ENCODE assay signal across 13 cellular contexts in the genomic region with DNA sequence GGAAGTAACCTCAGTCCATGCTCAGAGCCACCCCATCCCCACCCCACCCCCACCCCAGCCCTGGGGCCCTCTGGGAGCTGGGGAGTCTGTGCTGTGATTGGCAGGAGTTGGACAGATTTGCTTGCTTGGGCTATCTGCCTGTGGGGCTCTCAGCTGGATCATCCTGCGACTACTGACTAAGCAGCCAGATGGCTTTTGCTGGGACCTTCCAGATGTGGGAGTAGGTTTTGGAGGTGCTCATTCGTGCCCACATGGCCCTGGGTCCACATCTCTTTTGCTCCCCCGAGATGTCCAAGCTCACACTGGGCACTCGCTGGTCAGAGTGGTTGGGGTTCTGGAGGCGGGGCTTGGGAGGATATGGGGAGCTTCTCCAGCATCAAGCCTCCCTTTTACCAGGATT.
"Had no signal": no experiment of that assay in that cellular context is flagged by ENCODE, and none has a peak within 500 bp of the region (broad histone marks: within the 10 kb centered on the region; RNA-seq: fewer than 3 reads in every experiment).

No MANE protein-coding gene starts in this region.

- H3K9ac ChIP-seq: neural progenitor cell, parathyroid adenoma, SK-N-SH had no signal

- H3K4me3 ChIP-seq: neural progenitor cell, skin epidermis, transverse colon had no signal

- H3K4me2 ChIP-seq: neural progenitor cell, SK-N-SH had no signal

- H3K4me3 Mint-ChIP-seq: activated B cell treated with CpG ODN at 0.5 μM for 24 hours; activated CD4-positive, alpha-beta T cell treated with anti-CD3 and anti-CD28 coated beads, Interleukin-2, amount 10 ng/mL, durations not matched to agents 24 days and 14 days; activated naive CD4-positive, alpha-beta T cell treated with anti-CD3 and anti-CD28 coated beads for 36 hours; mesothelial cell of epicardium; neural progenitor cell had no signal

- H3K36me3 Mint-ChIP-seq: neural progenitor cell had no signal

- H3K27ac ChIP-seq: neural progenitor cell, parathyroid adenoma had no signal

- H3K9me3 ChIP-seq: SK-N-SH, transverse colon had no signal

- H3K9me3 Mint-ChIP-seq: activated B cell treated with CpG ODN at 0.5 μM for 24 hours; activated CD4-positive, alpha-beta T cell treated with anti-CD3 and anti-CD28 coated beads, Interleukin-2, amount 10 ng/mL, durations not matched to agents 24 days and 14 days; activated naive CD4-positive, alpha-beta T cell treated with anti-CD3 and anti-CD28 coated beads for 36 hours; mesothelial cell of epicardium; neural progenitor cell had no signal

- H2AFZ ChIP-seq: neural progenitor cell, parathyroid adenoma had no signal

- H3K36me3 ChIP-seq: neural progenitor cell, transverse colon had no signal

- H3K27ac Mint-ChIP-seq: activated B cell treated with CpG ODN at 0.5 μM for 24 hours; activated CD4-positive, alpha-beta T cell treated with anti-CD3 and anti-CD28 coated beads, Interleukin-2, amount 10 ng/mL, durations not matched to agents 24 days and 14 days; activated naive CD4-positive, alpha-beta T cell treated with anti-CD3 and anti-CD28 coated beads for 36 hours; mesothelial cell of epicardium; neural progenitor cell had no signal

- H3K27me3 ChIP-seq: neural progenitor cell, transverse colon had no signal

- DNase-seq: activated B cell treated with CpG ODN at 0.5 μM for 24 hours; activated CD4-positive, alpha-beta T cell treated with anti-CD3 and anti-CD28 coated beads, Interleukin-2, amount 10 ng/mL, durations not matched to agents 24 days and 14 days; activated CD8-positive, alpha-beta memory T cell treated with anti-CD3 and anti-CD28 coated beads for 24 hours; activated naive CD4-positive, alpha-beta T cell treated with anti-CD3 and anti-CD28 coated beads for 36 hours; dermis blood vessel endothelial cell; retina; SK-N-SH; T-helper 1 cell; transverse colon had no signal

- H3K4me1 Mint-ChIP-seq: activated CD4-positive, alpha-beta T cell treated with anti-CD3 and anti-CD28 coated beads, Interleukin-2, amount 10 ng/mL, durations not matched to agents 24 days and 14 days had no signal
